10 cellular contexts compared by ENCODE assay signal in the genomic region with DNA sequence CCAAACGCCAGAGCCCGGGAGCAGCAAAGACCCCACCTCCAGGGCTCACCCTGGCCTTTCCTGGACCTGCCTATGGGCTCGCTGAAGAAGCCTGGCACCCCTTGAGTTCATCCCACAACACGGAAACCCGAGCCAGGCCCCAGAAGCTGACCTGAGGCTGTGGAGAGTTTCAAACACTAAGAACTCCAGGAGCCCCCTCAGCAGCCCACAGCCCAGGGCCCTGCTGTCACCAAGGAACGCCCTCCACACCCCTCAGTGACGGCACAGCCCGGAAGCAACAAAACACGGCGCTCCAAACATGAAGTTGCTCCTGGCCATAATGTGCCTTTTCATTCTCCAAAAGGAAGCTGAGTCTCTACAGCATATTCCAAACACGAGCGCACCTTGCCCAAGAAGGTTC. TPM values are rescaled to one million over a fixed set of nuclear protein-coding genes. Genes with fewer than 3 reads are reported as not detected.
DNase-seq lines count a peak whose midpoint lies in the region; ATAC-seq and TF ChIP-seq lines count a peak whose summit lies in the region.
"Had no signal": no experiment of that assay in that cellular context is flagged by ENCODE, and none has a peak within 500 bp of the region (broad histone marks: within the 10 kb centered on the region; RNA-seq: fewer than 3 reads in every experiment).

No MANE protein-coding gene starts in this region.

- intact Hi-C loops in colonic mucosa (cut with DNase I): no loop called here
- intact Hi-C loops in naive thymus-derived CD4-positive, alpha-beta T cell (cut with micrococcal nuclease): loop anchor here in 1 of 2 donors (1.0 kb wide), 1 partner anchor 9 kb away; the partner anchor contains the start of gene SLC38A10

- H3K27ac ChIP-seq in colonic mucosa: peak overlapping the region; percentile 44
- H3K27ac ChIP-seq in naive thymus-derived CD4-positive, alpha-beta T cell (ENCODE audit: low read depth, low read length): peak overlapping the region; percentile 68

- H3K27me3 Mint-ChIP-seq in stimulated activated naive CD8-positive, alpha-beta T cell treated with anti-CD3 and anti-CD28 coated beads, Interleukin-15, Interleukin-2, amounts not matched to agents 100 ng/mL and 50 ng/mL, for 24 hours: no peaks in the 10 kb centered on the region
- H3K27me3 Mint-ChIP-seq in naive thymus-derived CD4-positive, alpha-beta T cell: no peaks in the 10 kb centered on the region

- no peak for DNase-seq in stimulated activated naive CD8-positive, alpha-beta T cell treated with anti-CD3 and anti-CD28 coated beads, Interleukin-15, Interleukin-2, amounts not matched to agents 100 U/mL and 50 U/mL, for 24 hours
- DNase-seq in colonic mucosa (no peak), GM13977 (ENCODE audit: low spot score) (no peak), OCI-M1 (lab: John Stamatoyannopoulos, UW) (no peak), COLO668 (lab: John Stamatoyannopoulos, UW; ENCODE audit: unreplicated experiment) (no peak)
- no peak for DNase-seq in naive thymus-derived CD4-positive, alpha-beta T cell
- DNase-seq: Caco-2, Karpas-422 had no signal

- peak overlapping the region; percentile 95 for H3K27ac Mint-ChIP-seq in stimulated activated naive CD8-positive, alpha-beta T cell treated with anti-CD3 and anti-CD28 coated beads, Interleukin-15, Interleukin-2, amounts not matched to agents 100 ng/mL and 50 ng/mL, for 24 hours
- H3K27ac Mint-ChIP-seq in naive thymus-derived CD4-positive, alpha-beta T cell: peak overlapping the region in 8 of 9 donors; percentile 66 to 94 (median 78)

- H3K4me3 Mint-ChIP-seq in stimulated activated naive CD8-positive, alpha-beta T cell treated with anti-CD3 and anti-CD28 coated beads, Interleukin-15, Interleukin-2, amounts not matched to agents 100 ng/mL and 50 ng/mL, for 24 hours: peak overlapping the region; percentile 86
- peak overlapping the region; percentile 83 to 90 (median 84) for H3K4me3 Mint-ChIP-seq in naive thymus-derived CD4-positive, alpha-beta T cell

- H3K4me3 ChIP-seq in colonic mucosa: peak overlapping the region; percentile 25
- H3K4me3 ChIP-seq in naive thymus-derived CD4-positive, alpha-beta T cell (ENCODE audit: low read length): peak overlapping the region; percentile 79

- no peaks in the 10 kb centered on the region for H3K4me1 ChIP-seq in colonic mucosa
- H3K4me1 ChIP-seq in naive thymus-derived CD4-positive, alpha-beta T cell (ENCODE audit: control insufficient read depth in 2 of 2, insufficient read depth in 2 of 2, low read length in 2 of 2): peaks cover 16 to 17% of the 10 kb centered on the region in 2 donors
- H3K4me1 ChIP-seq: Caco-2 had no signal

- POLR2A ChIA-PET in naive thymus-derived CD4-positive, alpha-beta T cell (lab: Charles Lee): interaction anchor here (0.8 to 1.5 kb wide), 3 partner anchors 8 to 10 kb away, joined by 3 read pairs; partner anchors contain the start of gene SLC38A10

- TF ChIP-seq CTCF in colonic mucosa (IDR thresholded peaks at IDR 0.05): no peak
- TF ChIP-seq CTCF in GM13977 (IDR thresholded peaks at IDR 0.05; ENCODE audit: extremely low read depth, insufficient read depth, missing control alignments): no peak

- H3K9me3 Mint-ChIP-seq in stimulated activated naive CD8-positive, alpha-beta T cell treated with anti-CD3 and anti-CD28 coated beads, Interleukin-15, Interleukin-2, amounts not matched to agents 100 ng/mL and 50 ng/mL, for 24 hours: no peaks in the 10 kb centered on the region
- H3K9me3 Mint-ChIP-seq in naive thymus-derived CD4-positive, alpha-beta T cell: no peaks in the 10 kb centered on the region

- H3K36me3 ChIP-seq in colonic mucosa: peaks cover 18% of the 10 kb centered on the region
- peaks cover 0 to 43% (median 4%) of the 10 kb centered on the region in 3 experiments for H3K36me3 ChIP-seq in naive thymus-derived CD4-positive, alpha-beta T cell (ENCODE audit: control insufficient read depth in 2 of 3, insufficient read depth in 3 of 3, low read length in 3 of 3)

- no peak overlapping the region for H3K9ac ChIP-seq in colonic mucosa (ENCODE audit: low read depth in 2 of 2, low read length in 2 of 2)

- CTCF ChIA-PET in naive thymus-derived CD4-positive, alpha-beta T cell (lab: Charles Lee): interaction anchor here (0.5 to 1.5 kb wide), 3 partner anchors 10 to 199 kb away, joined by 3 to 5 read pairs (median 4); no protein-coding TSS in a partner anchor

- peaks cover 34% of the 10 kb centered on the region for H3K4me1 Mint-ChIP-seq in stimulated activated naive CD8-positive, alpha-beta T cell treated with anti-CD3 and anti-CD28 coated beads, Interleukin-15, Interleukin-2, amounts not matched to agents 100 ng/mL and 50 ng/mL, for 24 hours (ENCODE audit: low read depth)
- peaks cover 33 to 47% (median 39%) of the 10 kb centered on the region in 7 donors for H3K4me1 Mint-ChIP-seq in naive thymus-derived CD4-positive, alpha-beta T cell

- no peak for ATAC-seq in stimulated activated naive CD8-positive, alpha-beta T cell treated with anti-CD3 and anti-CD28 coated beads, Interleukin-15, Interleukin-2, amounts not matched to agents 100 U/mL and 50 U/mL, for 24 hours
- peak; percentile 14 for ATAC-seq in naive thymus-derived CD4-positive, alpha-beta T cell
- ATAC-seq in GM19328 (IDR thresholded peaks at IDR 0.05; ENCODE audit: unreplicated experiment): no peak

- no peaks in the 10 kb centered on the region for H3K9me3 ChIP-seq in colonic mucosa
- no peaks in the 10 kb centered on the region for H3K9me3 ChIP-seq in naive thymus-derived CD4-positive, alpha-beta T cell (ENCODE audit: control insufficient read depth in 2 of 3, low read length in 3 of 3)
- H3K9me3 ChIP-seq: Caco-2 had no signal

- H3K27me3 ChIP-seq in colonic mucosa: no peaks in the 10 kb centered on the region
- no peaks in the 10 kb centered on the region for H3K27me3 ChIP-seq in naive thymus-derived CD4-positive, alpha-beta T cell (ENCODE audit: control insufficient read depth in 2 of 2, insufficient read depth in 2 of 2, low read length in 2 of 2)

- peaks cover 35% of the 10 kb centered on the region for H3K36me3 Mint-ChIP-seq in stimulated activated naive CD8-positive, alpha-beta T cell treated with anti-CD3 and anti-CD28 coated beads, Interleukin-15, Interleukin-2, amounts not matched to agents 100 ng/mL and 50 ng/mL, for 24 hours (ENCODE audit: low read depth)
- H3K36me3 Mint-ChIP-seq in naive thymus-derived CD4-positive, alpha-beta T cell: peaks cover 0 to 14% (median 4%) of the 10 kb centered on the region in 5 donors

- in situ Hi-C loops in GM13977 (cut with MboI; ENCODE audit: low pct_unique_long_range_greater_than_20kb, low sequenced_read_pairs, unreplicated experiment): no loop called here

RNA-seq across cellular contexts. Expression of gene SLC38A10, which starts 9.2 kb away (rescaled TPM):
- total RNA-seq in colonic mucosa: 100 to 1,000 TPM in 1 of 2 donors, 10 to 100 TPM in 1; 67.5 to 139 TPM
- total RNA-seq in naive thymus-derived CD4-positive, alpha-beta T cell: 100 to 1,000 TPM in 1 of 5 experiments, 10 to 100 TPM in 4; 54.9 to 122 (median 86.5) TPM
- polyA plus RNA-seq in naive thymus-derived CD4-positive, alpha-beta T cell: 10 to 100 TPM; 45.0 to 84.8 TPM

RNA-seq across cellular contexts. Expression of gene NDUFAF8, which starts 46.8 kb away (rescaled TPM):
- total RNA-seq in colonic mucosa: 10 to 100 TPM; 22.4 to 58.2 TPM
- 10 to 100 TPM; 34.2 to 45.6 (median 43.5) TPM for total RNA-seq in naive thymus-derived CD4-positive, alpha-beta T cell
- 10 to 100 TPM; 60.4 to 85.9 TPM for polyA plus RNA-seq in naive thymus-derived CD4-positive, alpha-beta T cell

RNA-seq across cellular contexts. Expression of gene TEPSIN, which starts 47.0 kb away (rescaled TPM):
- total RNA-seq in colonic mucosa: 10 to 100 TPM; 29.3 to 46.7 TPM
- 100 to 1,000 TPM in 2 of 5 experiments, 10 to 100 TPM in 3; 52.6 to 115 (median 90.0) TPM for total RNA-seq in naive thymus-derived CD4-positive, alpha-beta T cell
- polyA plus RNA-seq in naive thymus-derived CD4-positive, alpha-beta T cell: 1 to 10 TPM; 3.2 to 5.3 TPM
